ENCODE assay signal across 9 cellular contexts in the genomic region with DNA sequence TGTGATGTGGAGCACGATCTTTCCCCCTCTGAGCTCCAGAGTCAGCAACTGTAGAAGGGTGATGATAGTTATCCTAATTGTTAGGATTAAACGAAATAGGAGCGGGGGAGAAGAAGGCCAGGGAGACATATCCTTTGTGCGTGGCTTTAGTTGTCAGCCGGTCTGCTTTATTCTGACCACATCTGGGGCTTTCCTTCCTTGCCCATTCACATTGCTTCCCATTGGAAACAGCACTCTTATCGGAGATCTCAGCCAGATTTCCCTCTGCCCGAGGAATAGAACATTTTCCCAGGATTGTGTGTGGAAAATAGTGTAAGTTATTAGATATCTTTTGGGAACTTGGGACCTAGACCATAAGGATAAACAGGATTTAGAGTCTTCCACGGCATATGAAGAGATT. TPM values are rescaled to one million over a fixed set of nuclear protein-coding genes. Genes with fewer than 3 reads are reported as not detected.
A peak's percentile ranks its signal among the peaks of the same experiment; 100 is the strongest.
DNase-seq lines count a peak whose midpoint lies in the region; ATAC-seq and TF ChIP-seq lines count a peak whose summit lies in the region.
"Had no signal": no experiment of that assay in that cellular context is flagged by ENCODE, and none has a peak within 500 bp of the region (broad histone marks: within the 10 kb centered on the region; RNA-seq: fewer than 3 reads in every experiment).

No MANE protein-coding gene starts in this region.

- peaks cover 38% of the 10 kb centered on the region for H3K4me1 Mint-ChIP-seq in activated CD8-positive, alpha-beta T cell treated with anti-CD3 and anti-CD28 coated beads for 36 hours (ENCODE audit: low read depth)

- ATAC-seq in activated CD8-positive, alpha-beta T cell treated with anti-CD3 and anti-CD28 coated beads for 36 hours: no peak
- ATAC-seq in GM18520 (IDR thresholded peaks at IDR 0.05; ENCODE audit: unreplicated experiment) (no peak), HG03139 (IDR thresholded peaks at IDR 0.05; ENCODE audit: unreplicated experiment) (no peak)

- H3K4me1 ChIP-seq in spleen: peaks cover 23 to 70% (median 55%) of the 10 kb centered on the region in 6 donors

- TF ChIP-seq POLR2A in spleen (IDR thresholded peaks at IDR 0.05): no peak

- POLR2A ChIA-PET in activated CD8-positive, alpha-beta T cell treated with anti-CD3 and anti-CD28 coated beads for 36 hours (lab: Charles Lee): interaction anchor here (1.1 kb wide), 2 partner anchors 12 to 22 kb away, joined by 4 to 5 read pairs; no protein-coding TSS in a partner anchor

- no peaks in the 10 kb centered on the region for H3K27me3 Mint-ChIP-seq in activated CD8-positive, alpha-beta T cell treated with anti-CD3 and anti-CD28 coated beads for 36 hours

- H3K27ac Mint-ChIP-seq in activated CD8-positive, alpha-beta T cell treated with anti-CD3 and anti-CD28 coated beads for 36 hours: no peak overlapping the region

- intact Hi-C loops in activated CD8-positive, alpha-beta T cell treated with anti-CD3 and anti-CD28 coated beads for 36 hours (cut with micrococcal nuclease): no loop called here
- intact Hi-C loops in spleen (cut with DNase I; ENCODE audit: low total_unique reads): no loop called here

- DNase-seq in HFF-Myc (ENCODE audit: extremely low read depth, low read depth) (no peak), spleen (no peak), NCI-H1694 (lab: John Stamatoyannopoulos, UW) (no peak)
- no peak for DNase-seq in activated CD8-positive, alpha-beta T cell treated with anti-CD3 and anti-CD28 coated beads for 36 hours
- DNase-seq: activated CD8-positive, alpha-beta memory T cell treated with anti-CD3 and anti-CD28 coated beads, Interleukin-2, amount 50 U/mL, for 48 hours; NCI-H2107 had no signal

- H3K36me3 Mint-ChIP-seq in activated CD8-positive, alpha-beta T cell treated with anti-CD3 and anti-CD28 coated beads for 36 hours (ENCODE audit: low read depth): peaks cover 7% of the 10 kb centered on the region

- H3K9me3 ChIP-seq in iPS-18c (ENCODE audit: control insufficient read depth, insufficient read depth, low read length) (peaks cover 2% of the 10 kb centered on the region), spleen (no peaks in the 10 kb centered on the region)

- H3K27me3 ChIP-seq in spleen (replicated peaks in 1 of 7): no peaks in the 10 kb centered on the region

- WGBS in spleen, 5 donors: 44 to 58% (median 51%) methylated on average over 8 of the region's 8 CpGs

- peaks cover 4% of the 10 kb centered on the region for H3K9me3 Mint-ChIP-seq in activated CD8-positive, alpha-beta T cell treated with anti-CD3 and anti-CD28 coated beads for 36 hours

- no peak for TF ChIP-seq CTCF in HFF-Myc (IDR thresholded peaks at IDR 0.05; ENCODE audit: low read depth, low read length, missing control alignments)
- TF ChIP-seq CTCF in activated CD8-positive, alpha-beta T cell treated with anti-CD3 and anti-CD28 coated beads for 36 hours (IDR thresholded peaks at IDR 0.05): no peak
- TF ChIP-seq CTCF in spleen (IDR thresholded peaks at IDR 0.05 in 8 of 11, conservative IDR thresholded peaks at IDR 0.05 in 3 of 11): no peak

- peak overlapping the region in 7 of 8 donors; percentile 94 to 100 (median 97) for H3K27ac ChIP-seq in spleen

- peaks cover 0 to 3% (median 0%) of the 10 kb centered on the region in 6 donors for H3K36me3 ChIP-seq in spleen

- CTCF ChIA-PET in activated CD8-positive, alpha-beta T cell treated with anti-CD3 and anti-CD28 coated beads for 36 hours (lab: Charles Lee): interaction anchor here (3.1 kb wide), 1 partner anchor 59 kb away, joined by 15 read pairs; no protein-coding TSS in a partner anchor

- peak overlapping the region; percentile 83 for H3K4me3 ChIP-seq in HFF-Myc (replicated peaks; ENCODE audit: low read depth, low read length)
- peak overlapping the region; percentile 92; the same call in 1 of the 2 replicates for H3K4me3 ChIP-seq in iPS-18c (ENCODE audit: insufficient read depth, low read depth, low read length)
- peak overlapping the region; percentile 67 to 95 (median 90) for H3K4me3 ChIP-seq in spleen

- peak overlapping the region; percentile 81 for H3K4me3 Mint-ChIP-seq in activated CD8-positive, alpha-beta T cell treated with anti-CD3 and anti-CD28 coated beads for 36 hours

RNA-seq across cellular contexts. Expression of a gene that starts 1.5 kb away (rescaled TPM):
- total RNA-seq in activated CD8-positive, alpha-beta T cell treated with anti-CD3 and anti-CD28 coated beads for 36 hours: 10 to 100 TPM; 16.7 to 17.6 TPM
- 100 to 1,000 TPM in 3 of 7 donors, 10 to 100 TPM in 4; 67.2 to 126 (median 96.3) TPM for total RNA-seq in spleen
- 10 to 100 TPM; 26.6 to 61.5 (median 38.0) TPM for polyA plus RNA-seq in spleen

RNA-seq across cellular contexts. Expression of a gene that starts 31.0 kb away (rescaled TPM):
- total RNA-seq in activated CD8-positive, alpha-beta T cell treated with anti-CD3 and anti-CD28 coated beads for 36 hours: 10 to 100 TPM; 16.7 to 17.2 TPM
- total RNA-seq in spleen: 10 to 100 TPM; 18.3 to 35.6 (median 23.6) TPM
- polyA plus RNA-seq in spleen: 1 to 10 TPM; 3.9 to 5.5 (median 4.0) TPM
